In the genomic region with DNA sequence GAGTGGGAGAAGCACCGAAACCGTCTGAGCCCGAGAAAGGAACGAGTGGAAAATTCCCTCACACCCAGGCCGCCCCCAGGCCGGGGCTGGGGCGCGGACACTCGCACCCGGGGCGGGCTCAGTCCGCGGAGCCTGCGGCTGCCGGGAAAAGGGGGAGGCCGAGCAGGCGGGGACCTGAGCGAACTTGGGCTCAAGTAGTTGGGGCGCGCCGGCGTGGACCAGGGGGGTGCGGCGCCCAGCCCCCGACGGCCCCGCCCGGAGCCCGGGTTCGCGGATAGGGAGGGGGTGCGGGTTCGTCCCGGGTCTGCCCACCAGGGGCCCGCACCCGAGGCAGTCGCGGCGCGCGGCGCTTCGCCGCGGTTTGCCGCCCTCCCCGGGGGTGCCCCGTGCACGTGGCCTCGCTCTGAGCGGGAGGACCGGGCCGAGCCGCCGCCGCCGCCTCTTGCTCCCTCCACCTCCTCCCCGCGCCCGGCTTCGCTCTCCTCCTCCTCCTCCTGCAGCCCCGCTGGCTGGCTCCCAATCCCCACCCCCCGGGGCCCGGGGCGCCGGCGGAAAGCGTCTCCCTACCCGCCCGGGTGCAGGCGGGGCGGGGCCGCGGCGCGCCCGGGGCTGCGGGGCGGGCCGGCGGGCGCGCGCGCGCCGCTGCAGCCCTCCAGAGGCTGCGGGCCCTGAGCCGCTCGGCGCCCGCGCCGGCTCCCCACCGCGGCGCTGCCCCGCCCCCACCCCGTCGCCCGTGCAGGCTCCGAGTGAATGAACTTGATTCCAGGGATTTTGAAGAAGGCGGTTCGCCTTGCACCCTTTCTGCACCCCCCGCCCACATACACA, we compare ENCODE assay signal across 1 cellular context.
TF ChIP-seq lines count a peak whose summit lies in the region.

No MANE protein-coding gene starts in this region.

TF ChIP-seq in GM23338, 12 proteins besides CTCF, POLR2A, EP300 and RAD21 (continued from another document):
- TF ChIP-seq, protein P1, sequence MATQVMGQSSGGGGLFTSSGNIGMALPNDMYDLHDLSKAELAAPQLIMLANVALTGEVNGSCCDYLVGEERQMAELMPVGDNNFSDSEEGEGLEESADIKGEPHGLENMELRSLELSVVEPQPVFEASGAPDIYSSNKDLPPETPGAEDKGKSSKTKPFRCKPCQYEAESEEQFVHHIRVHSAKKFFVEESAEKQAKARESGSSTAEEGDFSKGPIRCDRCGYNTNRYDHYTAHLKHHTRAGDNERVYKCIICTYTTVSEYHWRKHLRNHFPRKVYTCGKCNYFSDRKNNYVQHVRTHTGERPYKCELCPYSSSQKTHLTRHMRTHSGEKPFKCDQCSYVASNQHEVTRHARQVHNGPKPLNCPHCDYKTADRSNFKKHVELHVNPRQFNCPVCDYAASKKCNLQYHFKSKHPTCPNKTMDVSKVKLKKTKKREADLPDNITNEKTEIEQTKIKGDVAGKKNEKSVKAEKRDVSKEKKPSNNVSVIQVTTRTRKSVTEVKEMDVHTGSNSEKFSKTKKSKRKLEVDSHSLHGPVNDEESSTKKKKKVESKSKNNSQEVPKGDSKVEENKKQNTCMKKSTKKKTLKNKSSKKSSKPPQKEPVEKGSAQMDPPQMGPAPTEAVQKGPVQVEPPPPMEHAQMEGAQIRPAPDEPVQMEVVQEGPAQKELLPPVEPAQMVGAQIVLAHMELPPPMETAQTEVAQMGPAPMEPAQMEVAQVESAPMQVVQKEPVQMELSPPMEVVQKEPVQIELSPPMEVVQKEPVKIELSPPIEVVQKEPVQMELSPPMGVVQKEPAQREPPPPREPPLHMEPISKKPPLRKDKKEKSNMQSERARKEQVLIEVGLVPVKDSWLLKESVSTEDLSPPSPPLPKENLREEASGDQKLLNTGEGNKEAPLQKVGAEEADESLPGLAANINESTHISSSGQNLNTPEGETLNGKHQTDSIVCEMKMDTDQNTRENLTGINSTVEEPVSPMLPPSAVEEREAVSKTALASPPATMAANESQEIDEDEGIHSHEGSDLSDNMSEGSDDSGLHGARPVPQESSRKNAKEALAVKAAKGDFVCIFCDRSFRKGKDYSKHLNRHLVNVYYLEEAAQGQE (IDR thresholded peaks at IDR 0.05; ENCODE audit: unreplicated experiment): no peak
